13 cellular contexts compared by ENCODE assay signal in the genomic region with DNA sequence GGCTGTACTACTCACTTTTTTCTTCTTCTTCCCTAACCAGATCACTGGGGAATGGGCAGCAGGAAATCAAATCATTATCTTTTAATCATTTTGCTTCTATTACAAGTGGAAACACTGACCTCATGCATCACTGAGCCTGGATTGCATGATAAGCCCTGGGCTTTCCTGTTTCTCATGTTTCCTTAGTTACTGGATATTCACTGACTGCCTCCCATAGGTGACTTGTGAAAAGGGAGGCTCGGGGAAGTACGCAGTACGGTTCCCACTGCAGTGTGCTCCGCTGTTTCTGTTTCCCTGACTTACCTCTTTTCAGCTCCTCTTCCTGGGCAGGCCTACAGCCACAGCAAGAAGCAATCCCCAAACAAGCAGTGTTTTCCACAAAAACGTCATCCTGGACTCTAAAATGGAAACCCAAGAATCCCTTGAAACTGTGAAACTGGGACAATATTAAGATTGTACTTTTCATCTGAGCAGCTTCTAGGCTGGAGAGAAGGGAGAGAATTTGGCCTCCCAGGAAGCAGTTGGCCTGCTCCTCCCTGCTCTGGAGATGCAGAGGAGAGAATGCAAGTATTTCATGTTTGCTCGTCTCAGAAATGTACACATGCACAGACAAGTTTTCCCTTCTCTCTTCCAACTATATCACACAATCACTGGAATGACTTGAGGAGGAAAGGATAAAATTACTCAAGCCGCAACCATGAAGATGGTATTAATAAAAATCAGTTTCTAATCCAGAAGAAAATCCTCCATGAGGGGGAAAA. TPM values are rescaled to one million over a fixed set of nuclear protein-coding genes. Genes with fewer than 3 reads are reported as not detected.
DNase-seq lines count a peak whose midpoint lies in the region; FAIRE-seq and TF ChIP-seq lines count a peak whose summit lies in the region.
"Had no signal": no experiment of that assay in that cellular context is flagged by ENCODE, and none has a peak within 500 bp of the region (broad histone marks: within the 10 kb centered on the region; RNA-seq: fewer than 3 reads in every experiment).

No MANE protein-coding gene starts in this region.

- no peak for FAIRE-seq in D721Med (lab: Jason Lieb, UNC)

- 26 to 60% (median 49%) methylated on average over 7 of the region's 7 CpGs for WGBS in spleen, 5 donors

- H3K27me3 ChIP-seq in kidney epithelial cell (ENCODE audit: control insufficient read depth, insufficient read depth, low read length) (no peaks in the 10 kb centered on the region), spleen (replicated peaks in 1 of 7) (no peaks in the 10 kb centered on the region)
- H3K27me3 ChIP-seq: Peyer's patch had no signal

- TF ChIP-seq CTCF in choroid plexus epithelial cell (conservative IDR thresholded peaks at IDR 0.05; ENCODE audit: low read depth, low read length), result no peak
- peak; percentile 21 for TF ChIP-seq CTCF in kidney epithelial cell (IDR thresholded peaks at IDR 0.05; ENCODE audit: insufficient read depth, low read length, poor library complexity, severe bottlenecking)
- TF ChIP-seq CTCF in spleen (IDR thresholded peaks at IDR 0.05 in 8 of 11, conservative IDR thresholded peaks at IDR 0.05 in 3 of 11), result no peak
- no peak for TF ChIP-seq CTCF in D721Med (IDR thresholded peaks at IDR 0.05; ENCODE audit: insufficient read depth, missing control alignments)

- peaks cover 0 to 6% (median 0%) of the 10 kb centered on the region in 6 donors for H3K4me1 ChIP-seq in spleen
- H3K4me1 ChIP-seq: Peyer's patch had no signal

- H3K36me3 ChIP-seq in kidney epithelial cell (ENCODE audit: control insufficient read depth, insufficient read depth, low read length) (no peaks in the 10 kb centered on the region), spleen (no peaks in the 10 kb centered on the region)
- H3K36me3 ChIP-seq: Peyer's patch had no signal

- TF ChIP-seq POLR2A in spleen (IDR thresholded peaks at IDR 0.05), result no peak

- H3K4me3 ChIP-seq in choroid plexus epithelial cell (ENCODE audit: low read depth, low read length) (no peak overlapping the region), kidney epithelial cell (ENCODE audit: low read depth, low read length) (no peak overlapping the region), spleen (no peak overlapping the region)
- H3K4me3 ChIP-seq: Peyer's patch had no signal

- H3K9me3 ChIP-seq in spleen, result no peaks in the 10 kb centered on the region
- H3K9me3 ChIP-seq: Peyer's patch had no signal

- DNase-seq in HT1080 (ENCODE audit: low read depth), result peak; percentile 37
- DNase-seq in choroid plexus epithelial cell (ENCODE audit: low read depth), result peak; percentile 25
- peak; percentile 77 for DNase-seq in kidney epithelial cell (ENCODE audit: low read depth)
- no peak for DNase-seq in spleen
- no peak for DNase-seq in superior temporal gyrus (ENCODE audit: extremely low spot score)
- no peak for DNase-seq in islet precursor cell
- no peak for DNase-seq in NCI-H69 (lab: John Stamatoyannopoulos, UW)
- DNase-seq in D721Med (ENCODE audit: insufficient read length, low spot score), result no peak
- DNase-seq: activated CD4-positive, CD25-positive, alpha-beta regulatory T cell treated with anti-CD3 and anti-CD28 coated beads, Interleukin-2, amount 50 U/mL, for 72 hours; DND-41; immature natural killer cell; NCI-H1930; Peyer's patch had no signal

- peak overlapping the region in 5 of 8 donors; percentile 4 to 60 (median 35) for H3K27ac ChIP-seq in spleen

- intact Hi-C loops in spleen (cut with DNase I; ENCODE audit: low total_unique reads), result no loop called here

RNA-seq across cellular contexts. Expression of gene BTNL2, which starts 13.1 kb away (rescaled TPM):
- total RNA-seq in HT1080 (2014; rRNA removed; shearing (Covaris generic)), result not detected in 2 replicates
- not detected in 2 replicates for polyA plus RNA-seq in HT1080 (2015; cell fraction: cytosol; rRNA removed)
- polyA plus RNA-seq in HT1080 (2015; cell fraction: nucleus; rRNA removed), result not detected in 2 replicates
- total RNA-seq in kidney epithelial cell, result not detected in 2 replicates
- not detected for total RNA-seq in spleen
- polyA plus RNA-seq in spleen, result not detected
- polyA plus RNA-seq: immature natural killer cell had no signal

RNA-seq across cellular contexts. Expression of gene TSBP1, which starts 22.1 kb away (rescaled TPM):
- not detected in 2 replicates for total RNA-seq in HT1080 (2014; rRNA removed; shearing (Covaris generic))
- not detected in 2 replicates for polyA plus RNA-seq in HT1080 (2015; cell fraction: cytosol; rRNA removed)
- polyA plus RNA-seq in HT1080 (2015; cell fraction: nucleus; rRNA removed), result not detected in 2 replicates
- total RNA-seq in kidney epithelial cell (not detected in 2 replicates), spleen (not detected)
- polyA plus RNA-seq in spleen, result not detected
- total RNA-seq: Peyer's patch had no signal
- polyA plus RNA-seq: immature natural killer cell had no signal

RNA-seq across cellular contexts. Expression of gene HLA-DRA, which starts 45.8 kb away (rescaled TPM):
- total RNA-seq in HT1080 (2014; rRNA removed; shearing (Covaris generic)), result 0.33 and 0.61 TPM in 2 replicates
- 4.6 and 5.1 TPM in 2 replicates for polyA plus RNA-seq in HT1080 (2015; cell fraction: cytosol; rRNA removed)
- polyA plus RNA-seq in HT1080 (2015; cell fraction: nucleus; rRNA removed), result 6.3 and 8.3 TPM in 2 replicates
- 0.38 and 0.62 TPM in 2 replicates for total RNA-seq in kidney epithelial cell
- 1,000 to 10,000 TPM; 1,127 to 2,096 (median 1,509) TPM for total RNA-seq in spleen
- 1,000 to 10,000 TPM; 1,837 to 2,800 (median 2,098) TPM for polyA plus RNA-seq in spleen

Comparison
In these comparisons a context has a peak if more than half of its experiments do, and no peak if none do; other contexts are left out.
1. DNase-seq: peak in HT1080 (single experiment), choroid plexus epithelial cell (single experiment) and kidney epithelial cell (single experiment); none in spleen (single experiment), superior temporal gyrus (single experiment), islet precursor cell (single experiment), NCI-H69 (single experiment) and D721Med (single experiment).
2. RNA of gene HLA-DRA, which starts 45.8 kb away (total RNA-seq): 1,127 to 2,096 TPM in spleen; 0.33 to 0.61 TPM in HT1080 and 0.38 to 0.62 TPM in kidney epithelial cell; every median in the first group is over 100 times any median in the second.